Comparison of ENCODE assay signal across 13 cellular contexts in the genomic region with DNA sequence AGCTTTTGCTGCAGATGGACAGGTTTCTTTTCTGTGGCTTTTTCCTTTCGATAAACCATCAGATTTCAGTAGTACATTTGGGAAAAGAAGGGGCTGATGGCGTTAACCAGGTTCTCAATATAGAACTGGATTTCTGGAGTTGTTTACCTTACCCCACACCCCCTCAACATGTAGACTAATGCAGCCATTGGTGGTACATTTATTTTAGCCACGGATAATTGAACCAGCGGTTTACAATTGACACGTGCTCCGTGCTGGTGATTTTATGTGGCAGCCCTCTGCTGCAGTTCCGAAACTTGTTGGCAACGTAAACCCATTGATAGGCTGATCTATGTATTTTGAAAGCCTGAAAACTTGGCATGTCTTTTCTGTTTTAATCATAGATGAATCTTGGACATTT. TPM values are rescaled to one million over a fixed set of nuclear protein-coding genes. Genes with fewer than 3 reads are reported as not detected.
DNase-seq lines count a peak whose midpoint lies in the region; ATAC-seq, FAIRE-seq and TF ChIP-seq lines count a peak whose summit lies in the region.
"Had no signal": no experiment of that assay in that cellular context is flagged by ENCODE, and none has a peak within 500 bp of the region (broad histone marks: within the 10 kb centered on the region; RNA-seq: fewer than 3 reads in every experiment).

No MANE protein-coding gene starts in this region.

- DNase-seq in heart left ventricle (no peak), cardiac septum (ENCODE audit: low spot score) (no peak), kidney epithelial cell (ENCODE audit: low read depth) (no peak), suprapubic skin (ENCODE audit: low spot score in 2 of 2) (no peak), GM12892 (ENCODE audit: insufficient read length) (no peak), CD14-positive monocyte (ENCODE audit: low spot score) (no peak)
- DNase-seq: activated CD4-positive, alpha-beta T cell treated with anti-CD3 and anti-CD28 coated beads for 4 hours; CD4-positive, CD25-positive, alpha-beta regulatory T cell; NCI-H526 treated with DMSO at 0.1 percent for 48 hours had no signal

- H3K9me3 Mint-ChIP-seq in CD14-positive monocyte, result peaks cover 0 to 15% (median 10%) of the 10 kb centered on the region in 7 donors
- H3K9me3 Mint-ChIP-seq: activated T-helper 2 cell treated with anti-CD3 and anti-CD28 coated beads, Interferon-gamma antibody, Interleukin-2, Interleukin-4, amounts not matched to agents 10 μg/mL and 5 μg/mL and 100 μg/mL, durations not matched to agents 14 hours and 24 hours and 36 hours had no signal

- no peaks in the 10 kb centered on the region for H3K36me3 ChIP-seq in heart left ventricle
- no peaks in the 10 kb centered on the region for H3K36me3 ChIP-seq in kidney epithelial cell (ENCODE audit: control insufficient read depth, insufficient read depth, low read length)
- H3K36me3 ChIP-seq in suprapubic skin, result no peaks in the 10 kb centered on the region
- H3K36me3 ChIP-seq: upper lobe of left lung had no signal

- ATAC-seq in heart left ventricle (no peak), HG03521 (IDR thresholded peaks at IDR 0.05; ENCODE audit: unreplicated experiment) (no peak)

- H3K27ac Mint-ChIP-seq in CD14-positive monocyte, result no peak overlapping the region
- H3K27ac Mint-ChIP-seq: activated T-helper 2 cell treated with anti-CD3 and anti-CD28 coated beads, Interferon-gamma antibody, Interleukin-2, Interleukin-4, amounts not matched to agents 10 μg/mL and 5 μg/mL and 100 μg/mL, durations not matched to agents 14 hours and 24 hours and 36 hours; CD4-positive, CD25-positive, alpha-beta regulatory T cell had no signal

- H3K4me3 Mint-ChIP-seq in CD14-positive monocyte, result peak overlapping the region in 1 of 2 donors; percentile 77
- H3K4me3 Mint-ChIP-seq: CD4-positive, CD25-positive, alpha-beta regulatory T cell had no signal

- H3K9me3 ChIP-seq in heart left ventricle (no peaks in the 10 kb centered on the region), suprapubic skin (no peaks in the 10 kb centered on the region)
- H3K9me3 ChIP-seq: upper lobe of left lung had no signal

- no peak for TF ChIP-seq CTCF in heart left ventricle (IDR thresholded peaks at IDR 0.05)
- TF ChIP-seq CTCF in WI38 (IDR thresholded peaks at IDR 0.05; ENCODE audit: low read depth, low read length), result no peak
- TF ChIP-seq CTCF in kidney epithelial cell (IDR thresholded peaks at IDR 0.05; ENCODE audit: insufficient read depth, low read length, poor library complexity, severe bottlenecking), result no peak
- TF ChIP-seq CTCF in suprapubic skin (IDR thresholded peaks at IDR 0.05), result no peak
- no peak for TF ChIP-seq CTCF in CD14-positive monocyte (IDR thresholded peaks at IDR 0.05)

- peaks cover 2 to 3% of the 10 kb centered on the region in 2 donors for H3K36me3 Mint-ChIP-seq in CD14-positive monocyte
- H3K36me3 Mint-ChIP-seq: CD4-positive, CD25-positive, alpha-beta regulatory T cell had no signal

- peaks cover 2 to 33% (median 17%) of the 10 kb centered on the region in 12 donors for H3K4me1 ChIP-seq in heart left ventricle
- peaks cover 29% of the 10 kb centered on the region for H3K4me1 ChIP-seq in suprapubic skin

- no peak for FAIRE-seq in GM12892 (lab: Jason Lieb, UNC)

- TF ChIP-seq EP300 in suprapubic skin (IDR thresholded peaks at IDR 0.05), result no peak

- intact Hi-C loops in heart left ventricle (cut with DNase I), result loop anchor here in 6 of 10 donors (5.0 to 10.0 kb wide), 5 partner anchors 183 to 1077 kb away; no protein-coding TSS in a partner anchor
- intact Hi-C loops in cardiac septum (cut with DNase I), result loop anchor here (2.0 kb wide), 1 partner anchor 217 kb away; no protein-coding TSS in a partner anchor
- intact Hi-C loops in CD14-positive monocyte (cut with micrococcal nuclease), result no loop called here

- H3K4me3 ChIP-seq in heart left ventricle (peak overlapping the region in 7 of 12 donors; percentile 45 to 55 (median 51)), WI38 (ENCODE audit: low read depth, low read length) (peak overlapping the region; percentile 62), kidney epithelial cell (ENCODE audit: low read depth, low read length) (peak overlapping the region; percentile 68), suprapubic skin (peak overlapping the region; percentile 43)

- H3K27me3 Mint-ChIP-seq in CD14-positive monocyte (ENCODE audit: low read depth in 3 of 3), result peaks cover 55 to 77% (median 71%) of the 10 kb centered on the region in 3 donors

- TF ChIP-seq POLR2A in heart left ventricle (IDR thresholded peaks at IDR 0.05), result no peak
- TF ChIP-seq POLR2A in suprapubic skin (IDR thresholded peaks at IDR 0.05), result no peak
- TF ChIP-seq POLR2A in GM12892 (IDR thresholded peaks at IDR 0.05; ENCODE audit: low read depth, low read length), result no peak

- H3K27me3 ChIP-seq in heart left ventricle (peaks cover 31 to 99% (median 65%) of the 10 kb centered on the region in 9 donors), kidney epithelial cell (ENCODE audit: control insufficient read depth, insufficient read depth, low read length) (no peaks in the 10 kb centered on the region), suprapubic skin (peaks cover 74% of the 10 kb centered on the region)

- peak overlapping the region in 2 of 12 donors; percentile 83 to 89 for H3K27ac ChIP-seq in heart left ventricle
- no peak overlapping the region for H3K27ac ChIP-seq in suprapubic skin
- H3K27ac ChIP-seq: upper lobe of left lung had no signal

- 45 to 65% (median 58%) methylated on average over 8 of the region's 8 CpGs for WGBS in heart left ventricle, 4 donors
- WGBS in suprapubic skin, result 68% methylated on average over 8 of the region's 8 CpGs

- H3K4me1 Mint-ChIP-seq in CD14-positive monocyte, result peaks cover 2% of the 10 kb centered on the region

RNA-seq across cellular contexts. Expression of gene SOX11, which starts 5.4 kb away (rescaled TPM):
- 1 to 10 TPM in 7 of 9 donors, under 1 TPM in 2; 0.48 to 5.6 (median 1.5) TPM for total RNA-seq in heart left ventricle
- 1 to 10 TPM in 1 of 2 donors, under 1 TPM in 1; 0.64 to 1.0 TPM for polyA plus RNA-seq in heart left ventricle
- total RNA-seq in cardiac septum, result 2.8 TPM
- 75.6 and 81.7 TPM in 2 replicates for total RNA-seq in kidney epithelial cell
- total RNA-seq in suprapubic skin, result under 1 TPM in 1 of 4 donors, not detected in 3; 0.05 TPM
- 0.04 TPM for polyA plus RNA-seq in GM12892 (2012; ENCODE audit: missing spikeins)
- polyA plus RNA-seq in CD14-positive monocyte, result not detected
- total RNA-seq: activated T-helper 2 cell treated with anti-CD3 and anti-CD28 coated beads, Interferon-gamma antibody, Interleukin-2, Interleukin-4, amounts not matched to agents 10 μg/mL and 5 μg/mL and 100 μg/mL, durations not matched to agents 14 hours and 24 hours and 36 hours; CD4-positive, CD25-positive, alpha-beta regulatory T cell had no signal
- polyA plus RNA-seq: CD4-positive, CD25-positive, alpha-beta regulatory T cell had no signal

Comparison
In these comparisons a context has a peak if more than half of its experiments do, and no peak if none do; other contexts are left out.
1. RNA of gene SOX11, which starts 5.4 kb away (total RNA-seq): 75.6 to 81.7 TPM in kidney epithelial cell; 2.8 TPM in cardiac septum (single experiment), 0.48 to 5.6 TPM in heart left ventricle and 0.05 TPM in suprapubic skin; every median in the first group is over 10 times any median in the second.
2. intact Hi-C loops: an anchor here in heart left ventricle (5.0 to 10.0 kb wide) and cardiac septum (2.0 kb wide); none called in CD14-positive monocyte.
3. Peak in every context shown above with its lines, with median percentiles within 50 percentile points of each other: H3K4me3 ChIP-seq.